2 cellular contexts compared by ENCODE assay signal in the genomic region with DNA sequence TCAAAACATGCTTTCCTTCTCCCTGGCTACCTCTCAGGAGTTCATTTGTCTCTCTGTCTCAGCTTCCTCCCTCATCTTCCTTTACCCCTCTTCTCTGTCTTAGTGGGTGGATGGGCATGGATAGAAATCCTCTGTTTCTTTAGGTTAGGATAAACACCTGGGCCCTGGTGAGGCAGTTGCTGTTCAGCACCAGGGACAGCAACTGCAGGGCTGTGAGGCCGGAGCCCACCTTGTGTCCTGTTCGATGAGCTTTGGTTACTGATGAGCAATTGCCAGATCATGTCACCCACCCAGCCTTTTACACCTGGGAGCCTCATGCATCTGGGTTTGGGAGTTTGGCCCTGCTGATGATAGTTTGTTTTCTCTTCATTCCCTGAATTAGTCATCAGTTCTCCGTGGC.
TF ChIP-seq lines count a peak whose summit lies in the region.

No MANE protein-coding gene starts in this region.

TF ChIP-seq in Ishikawa, 13 proteins besides CTCF, POLR2A, EP300 and RAD21:
- TF ChIP-seq FOXM1 (IDR thresholded peaks at IDR 0.05; ENCODE audit: borderline replicate concordance, low read depth): no peak
- TF ChIP-seq, protein P1, sequence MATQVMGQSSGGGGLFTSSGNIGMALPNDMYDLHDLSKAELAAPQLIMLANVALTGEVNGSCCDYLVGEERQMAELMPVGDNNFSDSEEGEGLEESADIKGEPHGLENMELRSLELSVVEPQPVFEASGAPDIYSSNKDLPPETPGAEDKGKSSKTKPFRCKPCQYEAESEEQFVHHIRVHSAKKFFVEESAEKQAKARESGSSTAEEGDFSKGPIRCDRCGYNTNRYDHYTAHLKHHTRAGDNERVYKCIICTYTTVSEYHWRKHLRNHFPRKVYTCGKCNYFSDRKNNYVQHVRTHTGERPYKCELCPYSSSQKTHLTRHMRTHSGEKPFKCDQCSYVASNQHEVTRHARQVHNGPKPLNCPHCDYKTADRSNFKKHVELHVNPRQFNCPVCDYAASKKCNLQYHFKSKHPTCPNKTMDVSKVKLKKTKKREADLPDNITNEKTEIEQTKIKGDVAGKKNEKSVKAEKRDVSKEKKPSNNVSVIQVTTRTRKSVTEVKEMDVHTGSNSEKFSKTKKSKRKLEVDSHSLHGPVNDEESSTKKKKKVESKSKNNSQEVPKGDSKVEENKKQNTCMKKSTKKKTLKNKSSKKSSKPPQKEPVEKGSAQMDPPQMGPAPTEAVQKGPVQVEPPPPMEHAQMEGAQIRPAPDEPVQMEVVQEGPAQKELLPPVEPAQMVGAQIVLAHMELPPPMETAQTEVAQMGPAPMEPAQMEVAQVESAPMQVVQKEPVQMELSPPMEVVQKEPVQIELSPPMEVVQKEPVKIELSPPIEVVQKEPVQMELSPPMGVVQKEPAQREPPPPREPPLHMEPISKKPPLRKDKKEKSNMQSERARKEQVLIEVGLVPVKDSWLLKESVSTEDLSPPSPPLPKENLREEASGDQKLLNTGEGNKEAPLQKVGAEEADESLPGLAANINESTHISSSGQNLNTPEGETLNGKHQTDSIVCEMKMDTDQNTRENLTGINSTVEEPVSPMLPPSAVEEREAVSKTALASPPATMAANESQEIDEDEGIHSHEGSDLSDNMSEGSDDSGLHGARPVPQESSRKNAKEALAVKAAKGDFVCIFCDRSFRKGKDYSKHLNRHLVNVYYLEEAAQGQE (IDR thresholded peaks at IDR 0.05; ENCODE audit: low read depth): peak; percentile 95

TF ChIP-seq in K562, 482 proteins besides CTCF, POLR2A, EP300 and RAD21:
- TF ChIP-seq, protein P1 (CRISPR knock-in tag; IDR thresholded peaks at IDR 0.05; ENCODE audit: low read depth): peak; percentile 84
- TF ChIP-seq POLR3G (IDR thresholded peaks at IDR 0.05; ENCODE audit: extremely low read depth, insufficient read length, insufficient replicate concordance) (no peak), EHMT2 (IDR thresholded peaks at IDR 0.05) (peak; percentile 82; the same call in 1 of the 2 replicates), MIER1 (IDR thresholded peaks at IDR 0.05; ENCODE audit: low read depth) (peak; percentile 81)
